8 cellular contexts compared by ENCODE assay signal in genomic region chr20:56343861-56344381, GRCh38. TPM values are rescaled to one million over a fixed set of nuclear protein-coding genes. Genes with fewer than 3 reads are reported as not detected.
DNase-seq lines count a peak whose midpoint lies in the region; ATAC-seq and TF ChIP-seq lines count a peak whose summit lies in the region.

No MANE protein-coding gene starts in this region.

- H3K27ac ChIP-seq in SU-DHL-6 (ENCODE audit: low read depth, low read length) (no peak overlapping the region), tibial artery (no peak overlapping the region)

- TF ChIP-seq CTCF in SU-DHL-6 (IDR thresholded peaks at IDR 0.05; ENCODE audit: insufficient read depth, low read length, poor library complexity, severe bottlenecking) (peak; percentile 34), tibial artery (IDR thresholded peaks at IDR 0.05) (peak; percentile 17 to 21)

- no peak overlapping the region for H3K4me3 ChIP-seq in SU-DHL-6 (ENCODE audit: insufficient read depth, low read length, poor library complexity, severe bottlenecking)
- no peak overlapping the region for H3K4me3 ChIP-seq in tibial artery

- H3K27me3 ChIP-seq in SU-DHL-6 (ENCODE audit: low read length) (no peaks in the 10 kb centered on the region), tibial artery (peaks cover 0 to 49% of the 10 kb centered on the region in 2 donors)

- intact Hi-C loops in dendritic cell treated with granulocyte-macrophage colony-stimulating factor and Interleukin-4, amounts not matched to agents 40 ng/mL and 50 ng/mL, for 4 days (cut with micrococcal nuclease) = loop anchor here (5.0 kb wide), 2 partner anchors 1662 to 1677 kb away; no protein-coding TSS in a partner anchor
- intact Hi-C loops in tibial artery (cut with DNase I; ENCODE audit: low total_unique reads) = no loop called here

- CTCF ChIA-PET in HEK293T (lab: Yijun Ruan, JAX) = interaction anchor here (0.6 to 1.4 kb wide), 3 partner anchors 8 to 717 kb away, joined by 3 to 13 read pairs (median 6); partner anchors contain the start of gene MC3R

- no peaks in the 10 kb centered on the region for H3K79me2 ChIP-seq in SU-DHL-6 (ENCODE audit: insufficient read depth, low read length)

- H3K4me1 Mint-ChIP-seq in dendritic cell treated with granulocyte-macrophage colony-stimulating factor and Interleukin-4, amounts not matched to agents 40 ng/mL and 50 ng/mL, for 4 days (ENCODE audit: low read depth) = peaks cover 14% of the 10 kb centered on the region

- H3K36me3 Mint-ChIP-seq in dendritic cell treated with granulocyte-macrophage colony-stimulating factor and Interleukin-4, amounts not matched to agents 40 ng/mL and 50 ng/mL, for 4 days (ENCODE audit: low read depth) = no peaks in the 10 kb centered on the region

- no peak overlapping the region for H3K9ac ChIP-seq in SU-DHL-6 (ENCODE audit: low read length)

- H3K9me2 ChIP-seq in SU-DHL-6 (replicated peaks; ENCODE audit: insufficient read depth, low read length) = no peaks in the 10 kb centered on the region

- POLR2A ChIA-PET in HEK293T (lab: Yijun Ruan, JAX) = no interaction called here

- H2AFZ ChIP-seq in SU-DHL-6 (ENCODE audit: low read depth, low read length, severe bottlenecking) = no peak overlapping the region

- in situ Hi-C loops in G401 (cut with HindIII; ENCODE audit: low sequenced_read_pairs) = no loop called here

- H3K9me3 ChIP-seq in SU-DHL-6 (ENCODE audit: insufficient read depth, low read length) (no peaks in the 10 kb centered on the region), tibial artery (no peaks in the 10 kb centered on the region)

- peak overlapping the region; percentile 46 for H3K4me3 Mint-ChIP-seq in dendritic cell treated with granulocyte-macrophage colony-stimulating factor and Interleukin-4, amounts not matched to agents 40 ng/mL and 50 ng/mL, for 4 days

- H3K9me3 Mint-ChIP-seq in dendritic cell treated with granulocyte-macrophage colony-stimulating factor and Interleukin-4, amounts not matched to agents 40 ng/mL and 50 ng/mL, for 4 days = no peaks in the 10 kb centered on the region

- no peaks in the 10 kb centered on the region for H4K20me1 ChIP-seq in SU-DHL-6 (ENCODE audit: low read depth, low read length)

- H3K4me1 ChIP-seq in tibial artery = peaks cover 0 to 4% (median 0%) of the 10 kb centered on the region in 4 donors

- no peaks in the 10 kb centered on the region for H3F3A ChIP-seq in SU-DHL-6 (ENCODE audit: insufficient read depth)

- no peak for ATAC-seq in GM18858 (IDR thresholded peaks at IDR 0.05; ENCODE audit: unreplicated experiment)

- DNase-seq in G401 (ENCODE audit: low spot score) (peak; percentile 7), HEK293T (ENCODE audit: extremely low spot score) (peak; percentile 84), medulla oblongata (ENCODE audit: extremely low spot score) (peak; percentile 41), tibial artery (no peak), NCI-H187 treated with DMSO at 0.1 percent for 48 hours (lab: John Stamatoyannopoulos, UW) (no peak)

- H3K27me3 Mint-ChIP-seq in dendritic cell treated with granulocyte-macrophage colony-stimulating factor and Interleukin-4, amounts not matched to agents 40 ng/mL and 50 ng/mL, for 4 days = peaks cover 69% of the 10 kb centered on the region

- H3K36me3 ChIP-seq in SU-DHL-6 (ENCODE audit: low read length) (no peaks in the 10 kb centered on the region), tibial artery (no peaks in the 10 kb centered on the region)

- H3K4me2 ChIP-seq in SU-DHL-6 (ENCODE audit: low read depth, low read length, poor library complexity, severe bottlenecking) = no peak overlapping the region

- no peak overlapping the region for H3K27ac Mint-ChIP-seq in dendritic cell treated with granulocyte-macrophage colony-stimulating factor and Interleukin-4, amounts not matched to agents 40 ng/mL and 50 ng/mL, for 4 days

TF ChIP-seq in HEK293T, 16 proteins besides CTCF, POLR2A, EP300 and RAD21:
- no peak for TF ChIP-seq FOXM1 (IDR thresholded peaks at IDR 0.05; ENCODE audit: borderline replicate concordance)
- no peak for TF ChIP-seq BHLHE40 (IDR thresholded peaks at IDR 0.05; ENCODE audit: borderline replicate concordance)
- TF ChIP-seq SP1 (IDR thresholded peaks at IDR 0.05) = no peak
- TF ChIP-seq PKNOX1 (IDR thresholded peaks at IDR 0.05) = no peak
- TF ChIP-seq TARDBP (IDR thresholded peaks at IDR 0.05) = no peak
- TF ChIP-seq ELF4 (IDR thresholded peaks at IDR 0.05) = no peak
- no peak for TF ChIP-seq LEF1 (IDR thresholded peaks at IDR 0.05; ENCODE audit: borderline replicate concordance)
- no peak for TF ChIP-seq HDGF (IDR thresholded peaks at IDR 0.05; ENCODE audit: borderline replicate concordance)
- TF ChIP-seq SUZ12 (IDR thresholded peaks at IDR 0.05) = no peak
- no peak for TF ChIP-seq L3MBTL2 (conservative IDR thresholded peaks at IDR 0.05)
- TF ChIP-seq ARNT (IDR thresholded peaks at IDR 0.05) = no peak
- TF ChIP-seq ZNF384 (IDR thresholded peaks at IDR 0.05) = no peak
- TF ChIP-seq NFRKB (IDR thresholded peaks at IDR 0.05) = no peak
- TF ChIP-seq FOXK2 (IDR thresholded peaks at IDR 0.05) = no peak
- no peak for TF ChIP-seq CTBP1 (IDR thresholded peaks at IDR 0.05; ENCODE audit: borderline replicate concordance)
- TF ChIP-seq FOXA1 (IDR thresholded peaks at IDR 0.05) = no peak

RNA-seq across cellular contexts. Expression of gene FAM210B, which starts 14.9 kb away (rescaled TPM):
- total RNA-seq in G401 (2014; rRNA removed; shearing (Covaris generic)) = 18.3 and 20.4 TPM in 2 replicates

RNA-seq across cellular contexts. Expression of gene AURKA, which starts 48.1 kb away (rescaled TPM):
- total RNA-seq in G401 (2014; rRNA removed; shearing (Covaris generic)) = 65.2 and 100 TPM in 2 replicates

RNA-seq across cellular contexts. Expression of gene CSTF1, which starts 48.5 kb away (rescaled TPM):
- 54.6 and 76.4 TPM in 2 replicates for total RNA-seq in G401 (2014; rRNA removed; shearing (Covaris generic))

Comparison
In these comparisons a context has a peak if more than half of its experiments do, and no peak if none do; other contexts are left out.
1. DNase-seq: peak in G401 (single experiment), HEK293T (single experiment) and medulla oblongata (single experiment); none in tibial artery (0 of 2) and NCI-H187 treated with DMSO at 0.1 percent for 48 hours (single experiment).